23 cellular contexts compared by ENCODE assay signal in the genomic region with DNA sequence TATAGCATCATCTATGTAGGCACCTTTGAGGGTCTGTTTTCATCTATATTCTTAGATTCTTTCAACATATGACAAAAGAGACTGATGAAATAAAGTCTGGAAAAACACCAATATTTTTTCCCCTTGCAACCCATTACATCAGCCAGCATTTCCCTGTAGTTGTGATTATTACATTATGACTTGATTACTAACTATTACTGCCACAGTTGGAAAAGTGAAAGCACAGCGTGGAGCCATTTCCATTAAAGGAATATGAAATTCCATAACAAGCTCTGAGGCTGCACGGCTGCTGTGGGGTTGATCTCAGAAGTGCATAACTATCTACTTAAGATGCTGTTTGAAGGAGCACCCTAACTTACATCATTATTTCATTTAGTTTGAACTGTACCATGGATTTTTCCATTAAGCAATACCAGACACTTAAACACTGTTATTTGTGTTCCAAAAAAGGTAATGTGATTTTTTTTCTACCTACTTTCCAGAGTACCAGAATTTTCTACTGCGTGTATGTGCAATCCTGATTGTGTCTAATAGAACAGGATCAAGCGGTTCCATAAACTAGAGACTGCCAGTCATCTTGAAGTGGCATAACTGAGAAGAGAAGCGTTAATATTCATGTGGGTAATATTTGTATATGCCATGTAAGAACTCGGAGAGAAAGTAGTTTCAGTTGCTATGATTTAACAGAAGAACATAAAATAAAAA.
A peak's percentile ranks its signal among the peaks of the same experiment; 100 is the strongest.
DNase-seq lines count a peak whose midpoint lies in the region; ATAC-seq, FAIRE-seq and TF ChIP-seq lines count a peak whose summit lies in the region.
"Had no signal": no experiment of that assay in that cellular context is flagged by ENCODE, and none has a peak within 500 bp of the region (broad histone marks: within the 10 kb centered on the region; RNA-seq: fewer than 3 reads in every experiment).

No MANE protein-coding gene starts in this region.

- DNase-seq in A549 (ENCODE audit: low read depth in 1 of 2, low spot score in 1 of 2) (no peak), NCI-H2227 treated with DMSO at 0.1 percent for 48 hours (lab: John Stamatoyannopoulos, UW) (peak; percentile 14), brain microvascular endothelial cell (peak; percentile 22), lung (ENCODE audit: low spot score) (no peak), NCI-H526 (lab: John Stamatoyannopoulos, UW) (no peak), NCI-H1048 (lab: John Stamatoyannopoulos, UW) (no peak), tibial artery (no peak), lower leg skin (ENCODE audit: low spot score in 2 of 2) (no peak)
- DNase-seq: activated CD4-positive, alpha-beta T cell treated with anti-CD3 and anti-CD28 coated beads, Interleukin-2, amount 10 ng/mL, durations not matched to agents 7 days and 5 days; activated CD8-positive, alpha-beta memory T cell treated with anti-CD3 and anti-CD28 coated beads, Interleukin-2, amount 50 U/mL, for 4 hours; adrenal gland; effector CD8-positive, alpha-beta T cell; hippocampal formation; naive B cell; NCI-H1694 treated with DMSO at 0.1 percent for 48 hours; NCI-H345; stimulated activated CD4-positive, alpha-beta T cell treated with anti-CD3 and anti-CD28 coated beads, Interleukin-4, amount 100 ng/mL, for 4 hours; T-helper 1 cell had no signal

- no peak for FAIRE-seq in A549 (lab: Jason Lieb, UNC)
- FAIRE-seq: A204.1, islet of Langerhans had no signal

- no peak for TF ChIP-seq EP300 in A549 (IDR thresholded peaks at IDR 0.05)

- H3K4me1 ChIP-seq in A549 (no peaks in the 10 kb centered on the region), lung (ENCODE audit: control insufficient read depth in 2 of 2, insufficient read depth in 2 of 2, low read length in 2 of 2) (no peaks in the 10 kb centered on the region), tibial artery (no peaks in the 10 kb centered on the region)
- H3K4me1 ChIP-seq: adrenal gland; BLaER1 treated with 17β-estradiol and CSF1 and Interleukin-3, amounts not matched to agents 10 nM and 100 nM had no signal

- 6% methylated on average over 6 of the region's 6 CpGs for WGBS in A549 (ENCODE audit: missing lambda C conversion rate)
- WGBS in lung, 2 donors, result 63 to 84% methylated on average over 6 of the region's 6 CpGs
- 77 to 82% methylated on average over 6 of the region's 6 CpGs for WGBS in lower leg skin, 2 donors

- no peak overlapping the region for H3K4me3 ChIP-seq in A549
- H3K4me3 ChIP-seq in brain microvascular endothelial cell (ENCODE audit: low read depth, low read length), result no peak overlapping the region
- no peak overlapping the region for H3K4me3 ChIP-seq in lung
- no peak overlapping the region for H3K4me3 ChIP-seq in tibial artery
- H3K4me3 ChIP-seq in lower leg skin (ENCODE audit: low read depth, poor library complexity, severe bottlenecking), result no peak overlapping the region
- H3K4me3 ChIP-seq: adrenal gland; BLaER1 treated with 17β-estradiol and CSF1 and Interleukin-3, amounts not matched to agents 10 nM and 100 nM; GM23338 had no signal

- POLR2A ChIA-PET in A549 (lab: Yijun Ruan, JAX), result no interaction called here

- H3K36me3 ChIP-seq in brain microvascular endothelial cell (replicated peaks), result no peaks in the 10 kb centered on the region
- H3K36me3 ChIP-seq in lung (ENCODE audit: control insufficient read depth in 2 of 2, insufficient read depth in 2 of 2, low read length in 2 of 2), result no peaks in the 10 kb centered on the region
- no peaks in the 10 kb centered on the region for H3K36me3 ChIP-seq in tibial artery
- H3K36me3 ChIP-seq: adrenal gland; BLaER1 treated with 17β-estradiol and CSF1 and Interleukin-3, amounts not matched to agents 10 nM and 100 nM had no signal

- H3K4me2 ChIP-seq in A549, result peak overlapping the region; percentile 40; the same call in 1 of the 3 replicates
- H3K4me2 ChIP-seq: BLaER1 treated with 17β-estradiol and CSF1 and Interleukin-3, amounts not matched to agents 10 nM and 100 nM; GM23338 had no signal

- CTCF ChIA-PET in A549 (lab: Yijun Ruan, JAX), result no interaction called here

- in situ Hi-C loops in brain microvascular endothelial cell (cut with HindIII; ENCODE audit: low pct_ligation_motif_present, low sequenced_read_pairs), result no loop called here

- no peak for TF ChIP-seq RAD21 in A549 (conservative IDR thresholded peaks at IDR 0.05 in 1 of 2, IDR thresholded peaks at IDR 0.05 in 1 of 2)

- ATAC-seq in A549, result no peak
- peak; percentile 69 for ATAC-seq in lung (ENCODE audit: insufficient read depth, low FRiP score)
- ATAC-seq: GM23338, Right ventricle myocardium inferior had no signal

- H3K27ac ChIP-seq in A549 (no peak overlapping the region), brain microvascular endothelial cell (no peak overlapping the region), lung (ENCODE audit: low read depth in 1 of 2, low read length in 1 of 2) (no peak overlapping the region), tibial artery (no peak overlapping the region)
- H3K27ac ChIP-seq: adrenal gland; BLaER1 treated with 17β-estradiol and CSF1 and Interleukin-3, amounts not matched to agents 10 nM and 100 nM had no signal

- intact Hi-C loops in tibial artery (cut with DNase I; ENCODE audit: low total_unique reads) (no loop called here), lower leg skin (cut with DNase I; ENCODE audit: low total_unique reads) (no loop called here)

- H3K9me3 ChIP-seq in A549 (no peaks in the 10 kb centered on the region), lung (ENCODE audit: control insufficient read depth in 2 of 2, insufficient read depth in 1 of 2, low read length in 1 of 2) (no peaks in the 10 kb centered on the region), tibial artery (no peaks in the 10 kb centered on the region)
- H3K9me3 ChIP-seq: adrenal gland; BLaER1 treated with 17β-estradiol and CSF1 and Interleukin-3, amounts not matched to agents 10 nM and 100 nM had no signal

- no peak for TF ChIP-seq POLR2A in A549 (IDR thresholded peaks at IDR 0.05; ENCODE audit: low read length)
- no peak for TF ChIP-seq POLR2A in lower leg skin (IDR thresholded peaks at IDR 0.05)

- TF ChIP-seq CTCF in A549 (IDR thresholded peaks at IDR 0.05) (no peak), brain microvascular endothelial cell (IDR thresholded peaks at IDR 0.05; ENCODE audit: low read depth, low read length, missing control alignments) (no peak), lung (IDR thresholded peaks at IDR 0.05; ENCODE audit: control extremely low read depth, extremely low read depth) (no peak), tibial artery (IDR thresholded peaks at IDR 0.05) (no peak), lower leg skin (IDR thresholded peaks at IDR 0.05) (no peak)

- H3K27me3 ChIP-seq in brain microvascular endothelial cell (replicated peaks), result no peaks in the 10 kb centered on the region
- no peaks in the 10 kb centered on the region for H3K27me3 ChIP-seq in lung (ENCODE audit: control insufficient read depth, insufficient read depth)
- H3K27me3 ChIP-seq in tibial artery, result no peaks in the 10 kb centered on the region
- H3K27me3 ChIP-seq: adrenal gland; BLaER1 treated with 17β-estradiol and CSF1 and Interleukin-3, amounts not matched to agents 10 nM and 100 nM had no signal

TF ChIP-seq in A549, 52 proteins besides CTCF, POLR2A, EP300 and RAD21:
- TF ChIP-seq, protein P1, sequence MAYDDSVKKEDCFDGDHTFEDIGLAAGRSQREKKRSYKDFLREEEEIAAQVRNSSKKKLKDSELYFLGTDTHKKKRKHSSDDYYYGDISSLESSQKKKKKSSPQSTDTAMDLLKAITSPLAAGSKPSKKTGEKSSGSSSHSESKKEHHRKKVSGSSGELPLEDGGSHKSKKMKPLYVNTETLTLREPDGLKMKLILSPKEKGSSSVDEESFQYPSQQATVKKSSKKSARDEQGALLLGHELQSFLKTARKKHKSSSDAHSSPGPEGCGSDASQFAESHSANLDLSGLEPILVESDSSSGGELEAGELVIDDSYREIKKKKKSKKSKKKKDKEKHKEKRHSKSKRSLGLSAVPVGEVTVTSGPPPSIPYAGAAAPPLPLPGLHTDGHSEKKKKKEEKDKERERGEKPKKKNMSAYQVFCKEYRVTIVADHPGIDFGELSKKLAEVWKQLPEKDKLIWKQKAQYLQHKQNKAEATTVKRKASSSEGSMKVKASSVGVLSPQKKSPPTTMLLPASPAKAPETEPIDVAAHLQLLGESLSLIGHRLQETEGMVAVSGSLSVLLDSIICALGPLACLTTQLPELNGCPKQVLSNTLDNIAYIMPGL (CRISPR knock-in tag; IDR thresholded peaks at IDR 0.05; ENCODE audit: borderline replicate concordance), result no peak
- no peak for TF ChIP-seq MAFK (IDR thresholded peaks at IDR 0.05; ENCODE audit: partially characterized antibody)
- TF ChIP-seq HOXB5 (CRISPR knock-in tag; IDR thresholded peaks at IDR 0.05), result no peak
- TF ChIP-seq RFX5 (IDR thresholded peaks at IDR 0.05), result no peak
- TF ChIP-seq POLR2AphosphoS2 (conservative IDR thresholded peaks at IDR 0.05; ENCODE audit: low read length), result no peak
- TF ChIP-seq, protein P2, sequence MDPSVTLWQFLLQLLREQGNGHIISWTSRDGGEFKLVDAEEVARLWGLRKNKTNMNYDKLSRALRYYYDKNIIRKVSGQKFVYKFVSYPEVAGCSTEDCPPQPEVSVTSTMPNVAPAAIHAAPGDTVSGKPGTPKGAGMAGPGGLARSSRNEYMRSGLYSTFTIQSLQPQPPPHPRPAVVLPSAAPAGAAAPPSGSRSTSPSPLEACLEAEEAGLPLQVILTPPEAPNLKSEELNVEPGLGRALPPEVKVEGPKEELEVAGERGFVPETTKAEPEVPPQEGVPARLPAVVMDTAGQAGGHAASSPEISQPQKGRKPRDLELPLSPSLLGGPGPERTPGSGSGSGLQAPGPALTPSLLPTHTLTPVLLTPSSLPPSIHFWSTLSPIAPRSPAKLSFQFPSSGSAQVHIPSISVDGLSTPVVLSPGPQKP (IDR thresholded peaks at IDR 0.05; ENCODE audit: low read depth, low read length), result no peak

Comparison
In these comparisons a context has a peak if more than half of its experiments do, and no peak if none do; other contexts are left out.
1. DNase-seq: peak in NCI-H2227 treated with DMSO at 0.1 percent for 48 hours (single experiment) and brain microvascular endothelial cell (single experiment); none in A549 (0 of 2), lung (single experiment), NCI-H526 (0 of 2), NCI-H1048 (single experiment), tibial artery (0 of 2) and lower leg skin (0 of 2).